8 cellular contexts compared by ENCODE assay signal in genomic region chr15:75578948-75579908, GRCh38. TPM values are rescaled to one million over a fixed set of nuclear protein-coding genes. Genes with fewer than 3 reads are reported as not detected.
DNase-seq lines count a peak whose midpoint lies in the region; ATAC-seq and TF ChIP-seq lines count a peak whose summit lies in the region.

Gene PTPN9, minus strand, starts transcription at chr15:75579315. Its CDS starts 539 bp downstream, at chr15:75578776.

- peak within 1 kb of the TSS; percentile 81 for H2AFZ ChIP-seq in OCI-LY3 (ENCODE audit: low read depth, low read length)

- H3K27me3 ChIP-seq in AG04450 (ENCODE audit: control insufficient read depth, insufficient read depth, low read length) (no peaks in the 10 kb centered on the region), OCI-LY3 (ENCODE audit: low read depth, low read length) (no peaks in the 10 kb centered on the region)

- DNase-seq in AG04450 (ENCODE audit: low read depth, low spot score) (peak; percentile 33), HT-29 (ENCODE audit: low spot score) (peak; percentile 70), activated T-cell treated with anti-CD3 and anti-CD28 coated beads for 1 hour (ENCODE audit: low read depth) (peak; percentile 55), epithelial cell of esophagus (ENCODE audit: low read depth) (peak; percentile 62), middle frontal gyrus (ENCODE audit: extremely low spot score, low spot score) (peak; percentile 73)
- peak; percentile 56 to 62 for DNase-seq in stimulated activated CD8-positive, alpha-beta memory T cell treated with anti-CD3 and anti-CD28 coated beads, Interleukin-15, amount 100 ng/mL, for 48 hours (ENCODE audit: low read depth in 2 of 2)

- no peaks in the 10 kb centered on the region for H3K9me3 ChIP-seq in AG04450 (ENCODE audit: control insufficient read depth, insufficient read depth, low read length)
- no peaks in the 10 kb centered on the region for H3K9me3 ChIP-seq in OCI-LY3 (ENCODE audit: insufficient read depth, low read length)

- H3K4me3 ChIP-seq in AG04450 (ENCODE audit: low read depth, low read length) (peak within 1 kb of the TSS; percentile 83), OCI-LY3 (ENCODE audit: low read length) (peak within 1 kb of the TSS; percentile 93), epithelial cell of esophagus (ENCODE audit: low read length) (peak within 1 kb of the TSS; percentile 80)

- no peaks in the 10 kb centered on the region for H3K36me3 ChIP-seq in OCI-LY3 (replicated peaks; ENCODE audit: low read depth, low read length)

- peaks cover 16% of the 10 kb centered on the region for H3K4me1 ChIP-seq in OCI-LY3 (ENCODE audit: low read length)

- peak; percentile 38 for TF ChIP-seq CTCF in AG04450 (IDR thresholded peaks at IDR 0.05; ENCODE audit: low read depth, low read length)
- peak; percentile 34 for TF ChIP-seq CTCF in OCI-LY3 (IDR thresholded peaks at IDR 0.05; ENCODE audit: low read depth, low read length)
- peak; percentile 43 for TF ChIP-seq CTCF in epithelial cell of esophagus (IDR thresholded peaks at IDR 0.05; ENCODE audit: insufficient read depth, low read depth, low read length, missing control alignments)

- ATAC-seq in GM19035 (IDR thresholded peaks at IDR 0.05; ENCODE audit: unreplicated experiment): peak; percentile 64

- H3K4me2 ChIP-seq in OCI-LY3 (ENCODE audit: low read length): peak within 1 kb of the TSS; percentile 89

- H3K27ac ChIP-seq in AG04450 (ENCODE audit: low read depth, low read length) (peak within 1 kb of the TSS; percentile 52), OCI-LY3 (ENCODE audit: low read length) (peak within 1 kb of the TSS; percentile 46)

- peaks cover 39% of the 10 kb centered on the region for H3K79me2 ChIP-seq in OCI-LY3 (ENCODE audit: low read length)

- CTCF ChIA-PET in AG04450 (lab: Charles Lee): interaction anchor here (0.6 to 1.2 kb wide), 9 partner anchors 9 to 211 kb away, joined by 3 to 7 read pairs (median 4); no protein-coding TSS in a partner anchor

- POLR2A ChIA-PET in AG04450 (lab: Yijun Ruan, JAX): interaction anchor here (0.5 to 1.4 kb wide), 10 partner anchors 31 to 235 kb away, joined by 3 to 5 read pairs (median 4); partner anchors contain the start of genes SIN3A and SNUPN

- H3K9ac ChIP-seq in OCI-LY3 (ENCODE audit: low read length): peak within 1 kb of the TSS; percentile 91

- peaks cover 7% of the 10 kb centered on the region; the same call in 1 of the 2 replicates for H4K20me1 ChIP-seq in OCI-LY3 (ENCODE audit: insufficient read depth, low read length)

RNA-seq across cellular contexts. Expression of gene PTPN9, which starts in this region (rescaled TPM):
- 49.6 TPM in 2 replicates for polyA plus RNA-seq in AG04450 (2011; rRNA removed)
- 63.6 and 97.0 TPM in 2 replicates for polyA minus RNA-seq in AG04450 (2011; rRNA and poly(A)+ RNA removed)
- 22.8 and 28.2 TPM in 2 replicates for total RNA-seq in HT-29 (2014; rRNA removed; shearing (Covaris generic))

Comparison
In these comparisons a context has a peak if more than half of its experiments do, and no peak if none do; other contexts are left out.
1. Peak in every context shown above with its lines: DNase-seq, ATAC-seq, H3K4me3 ChIP-seq and H3K27ac ChIP-seq.